Comparison of ENCODE assay signal across 8 cellular contexts in genomic region chr21:5022748-5023147, GRCh38.
DNase-seq lines count a peak whose midpoint lies in the region; ATAC-seq and TF ChIP-seq lines count a peak whose summit lies in the region.
"Not testable (repeated sequence)": the region's sequence is repeated elsewhere in the genome, so short reads cannot be mapped to it uniquely, and the experiment has no call there.

No MANE protein-coding gene starts in this region.

- H3K27me3 ChIP-seq in RWPE2 (ENCODE audit: insufficient read depth, poor library complexity, severe bottlenecking); lower lobe of right lung (ENCODE audit: low read depth): not testable (repeated sequence)

- H3K27ac Mint-ChIP-seq in stimulated activated memory B cell treated with anti-CD40 and anti-IgM and Interleukin-4, amounts not matched to agents 10 μg/mL and 1 μg/mL and 100 μg/mL, for 72 hours, result not testable (repeated sequence)

- not testable (repeated sequence) for TF ChIP-seq CTCF in RWPE2 (IDR thresholded peaks at IDR 0.05; ENCODE audit: poor library complexity, severe bottlenecking); lower lobe of right lung (IDR thresholded peaks at IDR 0.05)

- DNase-seq in RWPE2 (ENCODE audit: low spot score); left cardiac atrium; lower lobe of right lung: not testable (repeated sequence)

- ATAC-seq in GM18502 (IDR thresholded peaks at IDR 0.05; ENCODE audit: poor library complexity, unreplicated experiment) (peak; percentile 13), GM21723 (IDR thresholded peaks at IDR 0.05; ENCODE audit: unreplicated experiment) (peak; percentile 8), HG02885 (IDR thresholded peaks at IDR 0.05; ENCODE audit: poor library complexity, unreplicated experiment) (peak; percentile 7), RWPE2 (ENCODE audit: low read depth) (peak; percentile 44), esophagus mucosa (peak; percentile 34), left cardiac atrium (peak; percentile 64 to 74), lower lobe of right lung (peak; percentile 77 to 82)
- peak; percentile 4 for ATAC-seq in stimulated activated memory B cell treated with anti-CD40 and anti-IgM and Interleukin-4, amounts not matched to agents 10 μg/mL and 1 μg/mL and 100 μg/mL, for 72 hours

- not testable (repeated sequence) for H3K4me3 ChIP-seq in RWPE2 (ENCODE audit: severe bottlenecking); lower lobe of right lung

- H3K4me1 Mint-ChIP-seq in stimulated activated memory B cell treated with anti-CD40 and anti-IgM and Interleukin-4, amounts not matched to agents 10 μg/mL and 1 μg/mL and 100 μg/mL, for 72 hours, result not testable (repeated sequence)

- H3K27me3 Mint-ChIP-seq in stimulated activated memory B cell treated with anti-CD40 and anti-IgM and Interleukin-4, amounts not matched to agents 10 μg/mL and 1 μg/mL and 100 μg/mL, for 72 hours, result not testable (repeated sequence)

- H3K9me3 ChIP-seq in RWPE2 (ENCODE audit: severe bottlenecking); lower lobe of right lung: not testable (repeated sequence)

- not testable (repeated sequence) for H3K4me1 ChIP-seq in RWPE2 (ENCODE audit: insufficient read depth, poor library complexity, severe bottlenecking); lower lobe of right lung

- H3K4me3 Mint-ChIP-seq in stimulated activated memory B cell treated with anti-CD40 and anti-IgM and Interleukin-4, amounts not matched to agents 10 μg/mL and 1 μg/mL and 100 μg/mL, for 72 hours, result not testable (repeated sequence)

- H3K36me3 Mint-ChIP-seq in stimulated activated memory B cell treated with anti-CD40 and anti-IgM and Interleukin-4, amounts not matched to agents 10 μg/mL and 1 μg/mL and 100 μg/mL, for 72 hours, result not testable (repeated sequence)

- H3K9me3 Mint-ChIP-seq in stimulated activated memory B cell treated with anti-CD40 and anti-IgM and Interleukin-4, amounts not matched to agents 10 μg/mL and 1 μg/mL and 100 μg/mL, for 72 hours, result not testable (repeated sequence)

- not testable (repeated sequence) for H3K27ac ChIP-seq in RWPE2 (ENCODE audit: poor library complexity, severe bottlenecking); lower lobe of right lung

- H3K36me3 ChIP-seq in RWPE2 (ENCODE audit: low read depth); lower lobe of right lung: not testable (repeated sequence)

- intact Hi-C loops in left cardiac atrium (cut with DNase I); lower lobe of right lung (cut with DNase I): not testable (repeated sequence)

Comparison
In these comparisons a context has a peak if more than half of its experiments do, and no peak if none do; other contexts are left out.
1. ATAC-seq: peak in every context shown above with its lines; median percentile 80 in lower lobe of right lung; 69 in left cardiac atrium; 44 in RWPE2; 34 in esophagus mucosa; 13 in GM18502; 8 in GM21723; 7 in HG02885; 4 in stimulated activated memory B cell treated with anti-CD40 and anti-IgM and Interleukin-4, amounts not matched to agents 10 μg/mL and 1 μg/mL and 100 μg/mL, for 72 hours.